ENCODE assay signal across 18 cellular contexts in the genomic region with DNA sequence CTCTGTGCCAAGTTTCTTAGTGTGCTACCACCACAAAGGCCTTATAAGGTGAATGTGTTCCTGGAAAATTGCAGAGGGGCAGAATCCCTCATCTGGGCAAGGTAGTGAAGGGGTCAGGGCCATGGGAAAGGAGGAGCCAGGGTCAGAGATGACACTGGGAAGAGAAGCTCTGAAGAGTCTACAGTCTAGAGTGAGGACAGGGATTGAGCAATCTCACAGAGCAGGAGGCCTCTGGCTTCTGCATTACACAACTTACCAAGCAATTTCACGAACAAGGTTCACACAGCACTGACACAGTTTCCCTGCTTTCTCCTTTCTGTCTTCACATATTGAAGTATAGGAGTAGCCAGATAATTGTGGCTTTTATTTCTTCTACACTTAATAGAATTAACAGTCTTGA. TPM values are rescaled to one million over a fixed set of nuclear protein-coding genes. Genes with fewer than 3 reads are reported as not detected.
DNase-seq lines count a peak whose midpoint lies in the region; ATAC-seq and TF ChIP-seq lines count a peak whose summit lies in the region.
"Had no signal": no experiment of that assay in that cellular context is flagged by ENCODE, and none has a peak within 500 bp of the region (broad histone marks: within the 10 kb centered on the region; RNA-seq: fewer than 3 reads in every experiment).

No MANE protein-coding gene starts in this region.

- no peaks in the 10 kb centered on the region for H3K27me3 ChIP-seq in adrenal gland
- H3K27me3 ChIP-seq in aorta (ENCODE audit: control insufficient read depth in 1 of 2, insufficient read depth in 2 of 2, low read length in 1 of 2): no peaks in the 10 kb centered on the region
- no peaks in the 10 kb centered on the region for H3K27me3 ChIP-seq in tibial artery
- H3K27me3 ChIP-seq: cardiac muscle cell had no signal

- H3K4me3 Mint-ChIP-seq in activated naive CD4-positive, alpha-beta T cell treated with anti-CD3 and anti-CD28 coated beads, Interleukin-2, amount 10 ng/mL, durations not matched to agents 7 days and 5 days: no peak overlapping the region
- H3K4me3 Mint-ChIP-seq: activated CD4-positive, alpha-beta T cell treated with anti-CD3 and anti-CD28 coated beads, Interleukin-2, amount 10 ng/mL, durations not matched to agents 7 days and 5 days; activated naive CD4-positive, alpha-beta T cell treated with anti-CD3 and anti-CD28 coated beads, Interleukin-2, amount 50 U/mL, for 24 hours had no signal

- intact Hi-C loops in left cardiac atrium (cut with DNase I) (loop anchor here in 1 of 2 donors (10.0 kb wide), 1 partner anchor 264 kb away; no protein-coding TSS in a partner anchor), cardiac septum (cut with DNase I) (no loop called here), adrenal gland (cut with DNase I) (no loop called here), aorta (cut with DNase I) (loop anchor here in 1 of 2 donors (5.0 kb wide), 1 partner anchor 266 kb away; no protein-coding TSS in a partner anchor), tibial artery (cut with DNase I; ENCODE audit: low total_unique reads) (no loop called here)

- TF ChIP-seq CTCF in adrenal gland (IDR thresholded peaks at IDR 0.05): no peak
- no peak for TF ChIP-seq CTCF in tibial artery (IDR thresholded peaks at IDR 0.05)

- H3K27me3 Mint-ChIP-seq in activated naive CD4-positive, alpha-beta T cell treated with anti-CD3 and anti-CD28 coated beads, Interleukin-2, amount 10 ng/mL, durations not matched to agents 7 days and 5 days: no peaks in the 10 kb centered on the region
- H3K27me3 Mint-ChIP-seq: activated CD4-positive, alpha-beta T cell treated with anti-CD3 and anti-CD28 coated beads, Interleukin-2, amount 10 ng/mL, durations not matched to agents 7 days and 5 days; activated naive CD4-positive, alpha-beta T cell treated with anti-CD3 and anti-CD28 coated beads, Interleukin-2, amount 50 U/mL, for 24 hours had no signal

- no peaks in the 10 kb centered on the region for H3K9me3 Mint-ChIP-seq in activated naive CD4-positive, alpha-beta T cell treated with anti-CD3 and anti-CD28 coated beads, Interleukin-2, amount 10 ng/mL, durations not matched to agents 7 days and 5 days
- H3K9me3 Mint-ChIP-seq: activated CD4-positive, alpha-beta T cell treated with anti-CD3 and anti-CD28 coated beads, Interleukin-2, amount 10 ng/mL, durations not matched to agents 7 days and 5 days; activated naive CD4-positive, alpha-beta T cell treated with anti-CD3 and anti-CD28 coated beads, Interleukin-2, amount 50 U/mL, for 24 hours had no signal

- H3K4me3 ChIP-seq in adrenal gland: no peak overlapping the region
- H3K4me3 ChIP-seq in aorta (ENCODE audit: low read length in 2 of 2): no peak overlapping the region
- H3K4me3 ChIP-seq in tibial artery: no peak overlapping the region
- H3K4me3 ChIP-seq: A549, cardiac muscle cell had no signal

- no peak for TF ChIP-seq POLR2A in adrenal gland (IDR thresholded peaks at IDR 0.05)

- H3K36me3 Mint-ChIP-seq in activated naive CD4-positive, alpha-beta T cell treated with anti-CD3 and anti-CD28 coated beads, Interleukin-2, amount 10 ng/mL, durations not matched to agents 7 days and 5 days: no peaks in the 10 kb centered on the region
- H3K36me3 Mint-ChIP-seq: activated naive CD4-positive, alpha-beta T cell treated with anti-CD3 and anti-CD28 coated beads, Interleukin-2, amount 50 U/mL, for 24 hours had no signal

- CTCF ChIA-PET in activated naive CD4-positive, alpha-beta T cell treated with anti-CD3 and anti-CD28 coated beads, Interleukin-2, amount 10 ng/mL, durations not matched to agents 7 days and 5 days (lab: Charles Lee): interaction anchor here (4.0 kb wide), 1 partner anchor 264 kb away, joined by 49 read pairs; no protein-coding TSS in a partner anchor

- no peak overlapping the region for H3K27ac ChIP-seq in adrenal gland
- no peak overlapping the region for H3K27ac ChIP-seq in aorta (ENCODE audit: low read depth in 1 of 2, low read length in 2 of 2)
- H3K27ac ChIP-seq in tibial artery: no peak overlapping the region
- H3K27ac ChIP-seq: A549, cardiac muscle cell had no signal

- H3K36me3 ChIP-seq in adrenal gland (replicated peaks in 1 of 2): no peaks in the 10 kb centered on the region
- H3K36me3 ChIP-seq in aorta (ENCODE audit: control insufficient read depth in 1 of 2, insufficient read depth in 2 of 2, low read length in 1 of 2): no peaks in the 10 kb centered on the region
- no peaks in the 10 kb centered on the region for H3K36me3 ChIP-seq in tibial artery
- H3K36me3 ChIP-seq: cardiac muscle cell had no signal

- ATAC-seq in left cardiac atrium (peak; percentile 58 to 88), left lobe of liver (peak; percentile 94), aorta (ENCODE audit: low FRiP score) (peak; percentile 57), GM21381 (IDR thresholded peaks at IDR 0.05; ENCODE audit: unreplicated experiment) (no peak)

- H3K4me1 Mint-ChIP-seq in activated naive CD4-positive, alpha-beta T cell treated with anti-CD3 and anti-CD28 coated beads, Interleukin-2, amount 10 ng/mL, durations not matched to agents 7 days and 5 days: no peaks in the 10 kb centered on the region
- H3K4me1 Mint-ChIP-seq: activated CD4-positive, alpha-beta T cell treated with anti-CD3 and anti-CD28 coated beads, Interleukin-2, amount 10 ng/mL, durations not matched to agents 7 days and 5 days; activated naive CD4-positive, alpha-beta T cell treated with anti-CD3 and anti-CD28 coated beads, Interleukin-2, amount 50 U/mL, for 24 hours had no signal

- H3K27ac Mint-ChIP-seq in activated naive CD4-positive, alpha-beta T cell treated with anti-CD3 and anti-CD28 coated beads, Interleukin-2, amount 10 ng/mL, durations not matched to agents 7 days and 5 days: no peak overlapping the region
- H3K27ac Mint-ChIP-seq: activated CD4-positive, alpha-beta T cell treated with anti-CD3 and anti-CD28 coated beads, Interleukin-2, amount 10 ng/mL, durations not matched to agents 7 days and 5 days; activated naive CD4-positive, alpha-beta T cell treated with anti-CD3 and anti-CD28 coated beads, Interleukin-2, amount 50 U/mL, for 24 hours had no signal

- no peaks in the 10 kb centered on the region for H3K4me1 ChIP-seq in adrenal gland (replicated peaks in 1 of 2)
- no peaks in the 10 kb centered on the region for H3K4me1 ChIP-seq in aorta (ENCODE audit: control insufficient read depth in 1 of 2, insufficient read depth in 2 of 2, low read length in 2 of 2)
- H3K4me1 ChIP-seq in tibial artery: no peaks in the 10 kb centered on the region
- H3K4me1 ChIP-seq: A549 had no signal

- WGBS in adrenal gland, 4 donors: 26 to 41% (median 33%) methylated on average over 1 of the region's 1 CpG
- WGBS in aorta, 2 donors: 90 to 92% methylated on average over 1 of the region's 1 CpG

- H3K9me3 ChIP-seq in adrenal gland (replicated peaks in 1 of 3) (no peaks in the 10 kb centered on the region), aorta (ENCODE audit: control insufficient read depth, low read length) (no peaks in the 10 kb centered on the region), tibial artery (no peaks in the 10 kb centered on the region)
- H3K9me3 ChIP-seq: A549 had no signal

- DNase-seq in left cardiac atrium: no peak
- no peak for DNase-seq in cardiac septum (ENCODE audit: low spot score)
- peak in 6 of 7 donors; percentile 19 to 58 (median 28) for DNase-seq in adrenal gland
- peak; percentile 64 for DNase-seq in left lobe of liver (ENCODE audit: low spot score)
- no peak for DNase-seq in aorta
- no peak for DNase-seq in tibial artery
- no peak for DNase-seq in activated naive CD4-positive, alpha-beta T cell treated with anti-CD3 and anti-CD28 coated beads, Interleukin-2, amount 10 ng/mL, durations not matched to agents 7 days and 5 days
- DNase-seq: activated CD4-positive, alpha-beta T cell treated with anti-CD3 and anti-CD28 coated beads, Interleukin-2, amount 10 ng/mL, durations not matched to agents 7 days and 5 days; EL; foreskin melanocyte; H7; NCI-H1105; SHP77; small intestine had no signal

RNA-seq across cellular contexts. Expression of a gene that starts 24.5 kb away (rescaled TPM):
- total RNA-seq in left cardiac atrium (1 to 10 TPM; 3.4 to 3.5 TPM), cardiac septum (5.4 TPM), adrenal gland (10 to 100 TPM in 6 of 8 donors, 1 to 10 TPM in 2; 8.1 to 25.2 (median 11.7) TPM), left lobe of liver (23.9 TPM), aorta (1 to 10 TPM; 1.7 to 6.3 TPM)
- polyA plus RNA-seq in adrenal gland (10 to 100 TPM; 18.1 to 21.6 (median 20.3) TPM), aorta (10 to 100 TPM in 1 of 2 donors, 1 to 10 TPM in 1; 8.3 to 21.8 TPM)

Comparison
In these comparisons a context has a peak if more than half of its experiments do, and no peak if none do; other contexts are left out.
1. DNase-seq: peak in adrenal gland (6 of 7) and left lobe of liver (single experiment); none in left cardiac atrium (single experiment), cardiac septum (single experiment), aorta (0 of 2), tibial artery (0 of 2) and activated naive CD4-positive, alpha-beta T cell treated with anti-CD3 and anti-CD28 coated beads, Interleukin-2, amount 10 ng/mL, durations not matched to agents 7 days and 5 days (single experiment).